In the genomic region with DNA sequence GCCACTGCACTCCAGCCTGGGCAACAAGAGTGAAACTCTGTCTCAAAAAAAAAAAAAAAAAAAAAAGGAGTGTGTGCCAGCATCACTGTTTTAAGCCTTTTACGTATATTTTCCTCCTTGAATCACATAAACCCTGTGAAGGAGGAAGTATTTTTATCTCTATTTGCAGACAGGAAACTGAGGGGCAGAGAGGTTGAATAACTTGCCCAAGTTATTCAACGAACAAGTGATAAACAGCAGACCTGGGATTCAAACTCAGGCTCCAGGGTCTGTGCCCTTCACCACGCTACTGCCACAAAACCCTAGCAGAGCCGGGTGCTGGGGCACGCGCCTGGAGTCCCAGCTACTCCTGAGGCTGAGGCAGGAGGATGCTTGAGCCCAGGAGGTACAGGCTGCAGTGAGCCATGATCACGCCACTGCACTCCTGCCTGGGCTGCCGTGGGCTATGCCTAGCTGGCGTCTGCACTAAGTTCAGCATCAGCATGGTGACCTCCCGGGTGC, we compare ENCODE assay signal across 12 cellular contexts. TPM values are rescaled to one million over a fixed set of nuclear protein-coding genes. Genes with fewer than 3 reads are reported as not detected.
A peak's percentile ranks its signal among the peaks of the same experiment; 100 is the strongest.
DNase-seq lines count a peak whose midpoint lies in the region; ATAC-seq and TF ChIP-seq lines count a peak whose summit lies in the region.
"Had no signal": no experiment of that assay in that cellular context is flagged by ENCODE, and none has a peak within 500 bp of the region (broad histone marks: within the 10 kb centered on the region; RNA-seq: fewer than 3 reads in every experiment).

No MANE protein-coding gene starts in this region.

- peaks cover 0 to 14% (median 8%) of the 10 kb centered on the region in 4 donors for H3K4me1 ChIP-seq in stomach

- no peak overlapping the region for H3K27ac Mint-ChIP-seq in central memory CD8-positive, alpha-beta T cell (ENCODE audit: low read depth)
- no peak overlapping the region for H3K27ac Mint-ChIP-seq in osteocyte (ENCODE audit: unreplicated experiment)
- H3K27ac Mint-ChIP-seq: progenitor cell of endocrine pancreas, WTC11 had no signal

- 31 to 52% (median 50%) methylated on average over 9 to 10 of the region's 10 CpGs for WGBS in stomach, 5 donors

- no peak overlapping the region for H3K4me3 ChIP-seq in stomach
- H3K4me3 ChIP-seq: MG63 had no signal

- H3K9me3 Mint-ChIP-seq in central memory CD8-positive, alpha-beta T cell: no peaks in the 10 kb centered on the region
- no peaks in the 10 kb centered on the region for H3K9me3 Mint-ChIP-seq in osteocyte (ENCODE audit: unreplicated experiment)

- TF ChIP-seq CTCF in stomach (IDR thresholded peaks at IDR 0.05) (no peak), osteocyte (IDR thresholded peaks at IDR 0.05) (no peak)

- TF ChIP-seq POLR2A in stomach (IDR thresholded peaks at IDR 0.05): no peak

- H3K27ac ChIP-seq in stomach: no peak overlapping the region

- no peak for TF ChIP-seq EP300 in stomach (IDR thresholded peaks at IDR 0.05)

- no peaks in the 10 kb centered on the region for H3K36me3 ChIP-seq in stomach
- H3K36me3 ChIP-seq: MG63 had no signal

- H3K36me3 Mint-ChIP-seq in central memory CD8-positive, alpha-beta T cell (ENCODE audit: insufficient read depth): peaks cover 5% of the 10 kb centered on the region
- no peaks in the 10 kb centered on the region for H3K36me3 Mint-ChIP-seq in osteocyte (ENCODE audit: unreplicated experiment)
- H3K36me3 Mint-ChIP-seq: WTC11 had no signal

- peaks cover 61% of the 10 kb centered on the region for H3K27me3 Mint-ChIP-seq in central memory CD8-positive, alpha-beta T cell
- H3K27me3 Mint-ChIP-seq in osteocyte (ENCODE audit: unreplicated experiment): peaks cover 23% of the 10 kb centered on the region

- DNase-seq in stimulated activated naive CD4-positive, alpha-beta T cell (lab: John Stamatoyannopoulos, UW): peak; percentile 36 to 90 (median 69)
- DNase-seq in stimulated activated naive CD4-positive, alpha-beta T cell treated with Interleukin-2 at 50 U/mL for 16 hours (lab: John Stamatoyannopoulos, UW): no peak
- DNase-seq in SIG-M5 treated with dmso at 0.1 percent for 504 hours (lab: John Stamatoyannopoulos, UW; ENCODE audit: unreplicated experiment): peak; percentile 43
- DNase-seq in central memory CD8-positive, alpha-beta T cell (ENCODE audit: low spot score in 2 of 2): no peak
- DNase-seq in stomach: no peak
- DNase-seq in osteocyte (ENCODE audit: extremely low spot score, unreplicated experiment): no peak
- DNase-seq in NCI-H146 (lab: John Stamatoyannopoulos, UW): no peak
- DNase-seq: MG63, NCI-H446 had no signal

- H3K27me3 ChIP-seq in stomach: peaks cover 6 to 57% (median 21%) of the 10 kb centered on the region in 3 donors
- H3K27me3 ChIP-seq: MG63 had no signal

- H3K4me1 Mint-ChIP-seq in central memory CD8-positive, alpha-beta T cell: peaks cover 6% of the 10 kb centered on the region
- H3K4me1 Mint-ChIP-seq in osteocyte (ENCODE audit: unreplicated experiment): peaks cover 2% of the 10 kb centered on the region

- ATAC-seq in central memory CD8-positive, alpha-beta T cell (replicated peaks; ENCODE audit: extremely low read depth, poor library complexity, severe bottlenecking): peak; percentile 33
- no peak for ATAC-seq in HG02798 (IDR thresholded peaks at IDR 0.05; ENCODE audit: poor library complexity, unreplicated experiment)

- H3K9me3 ChIP-seq in stomach: no peaks in the 10 kb centered on the region
- H3K9me3 ChIP-seq: MG63 had no signal

- H3K4me3 Mint-ChIP-seq in central memory CD8-positive, alpha-beta T cell: no peak overlapping the region
- no peak overlapping the region for H3K4me3 Mint-ChIP-seq in osteocyte (ENCODE audit: unreplicated experiment)

- intact Hi-C loops in stomach (cut with DNase I; ENCODE audit: low total_unique reads): no loop called here

RNA-seq across cellular contexts. Expression of a gene that starts 9.4 kb away (rescaled TPM):
- total RNA-seq in stomach (not detected), osteocyte (not detected in 2 replicates)
- polyA plus RNA-seq in stomach: not detected
- total RNA-seq: progenitor cell of endocrine pancreas had no signal

RNA-seq across cellular contexts. Expression of a gene that starts 22.5 kb away (rescaled TPM):
- total RNA-seq in stomach (not detected), osteocyte (not detected in 2 replicates)
- under 1 TPM in 1 of 3 donors, not detected in 2; 0.45 TPM for polyA plus RNA-seq in stomach
- total RNA-seq: progenitor cell of endocrine pancreas, WTC11 had no signal

RNA-seq across cellular contexts. Expression of a gene that starts 48.1 kb away (rescaled TPM):
- total RNA-seq in stomach (100 to 1,000 TPM in 1 of 5 donors, 10 to 100 TPM in 3, 1 to 10 TPM in 1; 4.5 to 102 (median 34.5) TPM), osteocyte (40.1 and 44.4 TPM in 2 replicates)
- polyA plus RNA-seq in stomach: 10 to 100 TPM; 65.4 to 82.8 (median 74.3) TPM

RNA-seq across cellular contexts. Expression of a gene that starts 50.5 kb away (rescaled TPM):
- total RNA-seq in stomach: 1 to 10 TPM in 1 of 5 donors, not detected in 4; 8.0 TPM
- 1 to 10 TPM in 1 of 3 donors, not detected in 2; 1.4 TPM for polyA plus RNA-seq in stomach
- total RNA-seq in osteocyte: not detected in 2 replicates

Comparison
In these comparisons a context has a peak if more than half of its experiments do, and no peak if none do; other contexts are left out.
1. DNase-seq: peak in stimulated activated naive CD4-positive, alpha-beta T cell (6 of 6) and SIG-M5 treated with dmso at 0.1 percent for 504 hours (single experiment); none in stimulated activated naive CD4-positive, alpha-beta T cell treated with Interleukin-2 at 50 U/mL for 16 hours (single experiment), central memory CD8-positive, alpha-beta T cell (0 of 2), stomach (single experiment), osteocyte (single experiment) and NCI-H146 (single experiment).